ENCODE assay signal across 8 cellular contexts in the genomic region with DNA sequence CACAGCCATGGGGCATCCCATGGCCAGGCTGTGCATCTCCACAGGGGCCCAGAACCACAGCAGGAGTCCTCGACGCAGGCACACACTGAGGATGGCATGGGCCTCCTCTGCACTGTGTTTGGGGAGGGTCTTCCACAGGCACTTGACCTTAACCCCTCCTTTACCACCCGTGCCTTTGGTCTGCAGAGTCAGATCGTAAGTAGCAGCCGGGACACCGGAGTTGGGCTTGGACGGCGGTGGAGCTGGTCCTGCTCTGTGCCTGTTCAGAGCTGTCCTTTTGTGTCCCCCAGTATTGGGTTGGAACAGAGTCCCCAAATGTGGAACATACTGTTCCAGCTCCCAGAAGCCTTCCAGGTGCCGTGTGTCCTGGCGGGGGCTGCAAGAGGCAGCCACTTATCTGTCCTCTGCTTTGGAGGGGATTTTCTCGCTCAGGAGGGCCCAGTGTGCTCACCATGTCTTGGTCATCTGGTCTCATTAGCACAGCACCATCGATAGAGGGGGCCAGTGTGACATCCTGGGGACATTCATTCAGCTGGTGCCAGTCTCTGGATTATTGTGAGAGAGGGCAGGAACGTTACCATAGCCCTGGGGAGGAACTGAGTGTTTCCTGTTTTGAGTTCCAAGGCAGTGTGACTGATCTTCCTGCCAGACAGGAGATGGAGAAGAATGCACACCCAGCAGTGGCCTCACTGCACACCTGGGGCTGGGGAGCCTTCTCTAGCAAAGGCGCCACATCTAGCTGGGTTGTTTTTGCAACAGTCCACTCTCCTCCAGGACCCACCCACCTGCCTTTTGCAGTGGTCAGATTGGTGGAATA. TPM values are rescaled to one million over a fixed set of nuclear protein-coding genes. Genes with fewer than 3 reads are reported as not detected.
A peak's percentile ranks its signal among the peaks of the same experiment; 100 is the strongest.
DNase-seq lines count a peak whose midpoint lies in the region; ATAC-seq and TF ChIP-seq lines count a peak whose summit lies in the region.

No MANE protein-coding gene starts in this region.

- CTCF ChIA-PET in CD4-positive, alpha-beta memory T cell (lab: Charles Lee; ENCODE audit: partially characterized antibody) = interaction anchor here (0.7 to 4.6 kb wide), 13 partner anchors 16 to 164 kb away, joined by 3 to 56 read pairs (median 6); no protein-coding TSS in a partner anchor
- CTCF ChIA-PET in activated CD4-positive, alpha-beta memory T cell treated with anti-CD3 and anti-CD28 coated beads for 36 hours (lab: Charles Lee) = interaction anchor here (0.6 to 5.0 kb wide), 23 partner anchors 9 to 278 kb away, joined by 3 to 95 read pairs (median 6); no protein-coding TSS in a partner anchor

- peak; percentile 66 for TF ChIP-seq CTCF in GM20000 (IDR thresholded peaks at IDR 0.05; ENCODE audit: extremely low read depth, missing control alignments)
- TF ChIP-seq CTCF in esophagus squamous epithelium (IDR thresholded peaks at IDR 0.05) = peak in 5 of 6 experiments; percentile 33 to 70 (median 59)
- TF ChIP-seq CTCF in nephron progenitor cell (IDR thresholded peaks at IDR 0.05) = peak; percentile 36
- no peak for TF ChIP-seq CTCF in coronary artery (IDR thresholded peaks at IDR 0.05)

- no peak overlapping the region for H3K4me3 ChIP-seq in CD4-positive, alpha-beta memory T cell (ENCODE audit: low read length in 2 of 2)
- H3K4me3 ChIP-seq in esophagus squamous epithelium (no peak overlapping the region), coronary artery (no peak overlapping the region)

- ATAC-seq in GM21576 (IDR thresholded peaks at IDR 0.05; ENCODE audit: unreplicated experiment) = no peak

- H3K4me1 ChIP-seq in CD4-positive, alpha-beta memory T cell (ENCODE audit: insufficient read depth, low read length) = peaks cover 51% of the 10 kb centered on the region
- H3K4me1 ChIP-seq in esophagus squamous epithelium = peaks cover 43 to 71% (median 50%) of the 10 kb centered on the region in 3 donors

- intact Hi-C loops in CD4-positive, alpha-beta memory T cell (cut with micrococcal nuclease) = loop anchor here (1.0 to 10.0 kb wide), 2 partner anchors 99 to 254 kb away; partner anchors contain the start of gene TRABD
- intact Hi-C loops in activated CD4-positive, alpha-beta memory T cell treated with anti-CD3 and anti-CD28 coated beads for 36 hours (cut with micrococcal nuclease) = loop anchor here (1.0 to 10.0 kb wide), 3 partner anchors 31 to 604 kb away; partner anchors contain the start of gene TYMP
- intact Hi-C loops in esophagus squamous epithelium (cut with DNase I) = no loop called here

- no peak for TF ChIP-seq POLR2A in esophagus squamous epithelium (IDR thresholded peaks at IDR 0.05)

- DNase-seq in CD4-positive, alpha-beta memory T cell = peak in 3 of 5 donors; percentile 30 to 45 (median 40)
- DNase-seq in GM20000 (ENCODE audit: low spot score) (peak; percentile 78), NCI-H2196 treated with DMSO at 0.1 percent for 48 hours (lab: John Stamatoyannopoulos, UW; ENCODE audit: unreplicated experiment) (peak; percentile 38), esophagus squamous epithelium (lab: John Stamatoyannopoulos, UW) (no peak), nephron progenitor cell (no peak), coronary artery (ENCODE audit: low spot score) (no peak)
- DNase-seq in activated CD4-positive, alpha-beta memory T cell treated with anti-CD3 and anti-CD28 coated beads for 36 hours = peak; percentile 77

- H3K9me3 ChIP-seq in CD4-positive, alpha-beta memory T cell (ENCODE audit: control insufficient read depth in 1 of 2, low read length in 2 of 2) = no peaks in the 10 kb centered on the region
- H3K9me3 ChIP-seq in esophagus squamous epithelium = no peaks in the 10 kb centered on the region

- POLR2A ChIA-PET in CD4-positive, alpha-beta memory T cell (lab: Charles Lee; ENCODE audit: partially characterized antibody) = interaction anchor here (1.3 to 5.2 kb wide), 5 partner anchors 13 to 99 kb away, joined by 5 to 54 read pairs (median 11); partner anchors contain the start of genes ALG12, CRELD2 and PIM3
- POLR2A ChIA-PET in activated CD4-positive, alpha-beta memory T cell treated with anti-CD3 and anti-CD28 coated beads for 36 hours (lab: Charles Lee) = interaction anchor here (1.1 to 2.3 kb wide), 5 partner anchors 29 to 100 kb away, joined by 3 to 10 read pairs (median 6); partner anchors contain the start of gene PIM3

- peak overlapping the region; percentile 54 to 93 (median 88) for H3K27ac Mint-ChIP-seq in CD4-positive, alpha-beta memory T cell
- peak overlapping the region; percentile 66 for H3K27ac Mint-ChIP-seq in activated CD4-positive, alpha-beta memory T cell treated with anti-CD3 and anti-CD28 coated beads for 36 hours
- peak overlapping the region; percentile 47 for H3K27ac Mint-ChIP-seq in nephron progenitor cell

- no peaks in the 10 kb centered on the region for H3K27me3 Mint-ChIP-seq in CD4-positive, alpha-beta memory T cell
- H3K27me3 Mint-ChIP-seq in activated CD4-positive, alpha-beta memory T cell treated with anti-CD3 and anti-CD28 coated beads for 36 hours = no peaks in the 10 kb centered on the region
- peaks cover 30% of the 10 kb centered on the region for H3K27me3 Mint-ChIP-seq in nephron progenitor cell (ENCODE audit: low read depth, poor library complexity)

- H3K4me3 Mint-ChIP-seq in CD4-positive, alpha-beta memory T cell = peak overlapping the region; percentile 9 to 80 (median 58)
- H3K4me3 Mint-ChIP-seq in activated CD4-positive, alpha-beta memory T cell treated with anti-CD3 and anti-CD28 coated beads for 36 hours = peak overlapping the region; percentile 6
- no peak overlapping the region for H3K4me3 Mint-ChIP-seq in nephron progenitor cell

- no peaks in the 10 kb centered on the region for H3K27me3 ChIP-seq in CD4-positive, alpha-beta memory T cell (ENCODE audit: insufficient read depth, low read length)
- peaks cover 0 to 18% (median 0%) of the 10 kb centered on the region in 4 donors for H3K27me3 ChIP-seq in esophagus squamous epithelium

- WGBS in esophagus squamous epithelium, 2 donors = 52 to 67% methylated on average over 1 to 10 of the region's 14 CpGs

- peaks cover 0 to 3% of the 10 kb centered on the region in 2 donors for H3K36me3 Mint-ChIP-seq in CD4-positive, alpha-beta memory T cell
- peaks cover 6% of the 10 kb centered on the region for H3K36me3 Mint-ChIP-seq in activated CD4-positive, alpha-beta memory T cell treated with anti-CD3 and anti-CD28 coated beads for 36 hours
- H3K36me3 Mint-ChIP-seq in nephron progenitor cell (ENCODE audit: low read depth) = no peaks in the 10 kb centered on the region

- no peaks in the 10 kb centered on the region for H3K36me3 ChIP-seq in CD4-positive, alpha-beta memory T cell (ENCODE audit: insufficient read depth, low read length)
- peaks cover 0 to 13% (median 0%) of the 10 kb centered on the region in 3 donors for H3K36me3 ChIP-seq in esophagus squamous epithelium

- H3K4me1 Mint-ChIP-seq in CD4-positive, alpha-beta memory T cell = peaks cover 20 to 50% (median 31%) of the 10 kb centered on the region in 4 donors
- peaks cover 40% of the 10 kb centered on the region for H3K4me1 Mint-ChIP-seq in activated CD4-positive, alpha-beta memory T cell treated with anti-CD3 and anti-CD28 coated beads for 36 hours (ENCODE audit: low read depth)
- peaks cover 22% of the 10 kb centered on the region for H3K4me1 Mint-ChIP-seq in nephron progenitor cell

- no peaks in the 10 kb centered on the region for H3K9me3 Mint-ChIP-seq in CD4-positive, alpha-beta memory T cell
- no peaks in the 10 kb centered on the region for H3K9me3 Mint-ChIP-seq in activated CD4-positive, alpha-beta memory T cell treated with anti-CD3 and anti-CD28 coated beads for 36 hours
- no peaks in the 10 kb centered on the region for H3K9me3 Mint-ChIP-seq in nephron progenitor cell

- no peak overlapping the region for H3K27ac ChIP-seq in CD4-positive, alpha-beta memory T cell (ENCODE audit: low read depth, low read length)
- peak overlapping the region in 3 of 4 donors; percentile 20 to 93 (median 57) for H3K27ac ChIP-seq in esophagus squamous epithelium
- peak overlapping the region in 1 of 2 donors; percentile 46 for H3K27ac ChIP-seq in coronary artery

RNA-seq across cellular contexts. Expression of gene CRELD2, which starts 12.4 kb away (rescaled TPM):
- total RNA-seq in CD4-positive, alpha-beta memory T cell = 10 to 100 TPM; 36.0 to 36.2 TPM
- 10 to 100 TPM; 40.2 to 46.1 TPM for polyA plus RNA-seq in CD4-positive, alpha-beta memory T cell
- total RNA-seq in activated CD4-positive, alpha-beta memory T cell treated with anti-CD3 and anti-CD28 coated beads for 36 hours = 10 to 100 TPM; 29.8 to 30.7 TPM
- total RNA-seq in esophagus squamous epithelium = 10 to 100 TPM; 22.7 to 45.7 (median 35.5) TPM

RNA-seq across cellular contexts. Expression of gene ALG12, which starts 12.6 kb away (rescaled TPM):
- 10 to 100 TPM; 19.6 to 27.2 TPM for total RNA-seq in CD4-positive, alpha-beta memory T cell
- 10 to 100 TPM; 16.9 to 19.0 TPM for polyA plus RNA-seq in CD4-positive, alpha-beta memory T cell
- total RNA-seq in activated CD4-positive, alpha-beta memory T cell treated with anti-CD3 and anti-CD28 coated beads for 36 hours = 10 to 100 TPM; 12.4 to 13.8 TPM
- 10 to 100 TPM; 12.8 to 16.6 (median 13.0) TPM for total RNA-seq in esophagus squamous epithelium

RNA-seq across cellular contexts. Expression of gene PIM3, which starts 29.8 kb away (rescaled TPM):
- total RNA-seq in CD4-positive, alpha-beta memory T cell = 10 to 100 TPM; 58.8 to 62.3 TPM
- polyA plus RNA-seq in CD4-positive, alpha-beta memory T cell = 10 to 100 TPM; 48.1 to 49.7 TPM
- total RNA-seq in activated CD4-positive, alpha-beta memory T cell treated with anti-CD3 and anti-CD28 coated beads for 36 hours = 100 to 1,000 TPM; 222 to 231 TPM
- 10 to 100 TPM; 43.8 to 75.7 (median 52.1) TPM for total RNA-seq in esophagus squamous epithelium

Comparison
In these comparisons a context has a peak if more than half of its experiments do, and no peak if none do; other contexts are left out.
1. DNase-seq: peak in CD4-positive, alpha-beta memory T cell (3 of 5), GM20000 (single experiment), NCI-H2196 treated with DMSO at 0.1 percent for 48 hours (single experiment) and activated CD4-positive, alpha-beta memory T cell treated with anti-CD3 and anti-CD28 coated beads for 36 hours (single experiment); none in esophagus squamous epithelium (single experiment), nephron progenitor cell (single experiment) and coronary artery (single experiment).
2. Peak in every context shown above with its lines, with median percentiles within 50 percentile points of each other: H3K27ac Mint-ChIP-seq.